10 cellular contexts compared by ENCODE assay signal in genomic region chr17:46943511-46944393, GRCh38. TPM values are rescaled to one million over a fixed set of nuclear protein-coding genes. Genes with fewer than 3 reads are reported as not detected.
A peak's percentile ranks its signal among the peaks of the same experiment; 100 is the strongest.
DNase-seq lines count a peak whose midpoint lies in the region; ATAC-seq, FAIRE-seq and TF ChIP-seq lines count a peak whose summit lies in the region.
"Had no signal": no experiment of that assay in that cellular context is flagged by ENCODE, and none has a peak within 500 bp of the region (broad histone marks: within the 10 kb centered on the region; RNA-seq: fewer than 3 reads in every experiment).

No MANE protein-coding gene starts in this region.

- BruUV-seq in K562 (replicated peaks; lab: Mats Ljungman, UMichigan) = no TSS peak

- H3K4me1 ChIP-seq in BLaER1 (peaks cover 45% of the 10 kb centered on the region), K562 (replicated peaks in 1 of 2; ENCODE audit: control insufficient read depth in 2 of 2, insufficient read depth in 2 of 2, low read length in 2 of 2) (peaks cover 11 to 12% of the 10 kb centered on the region in 2 experiments), mesodermal cell (ENCODE audit: control insufficient read depth, insufficient read depth, low read length, poor library complexity, severe bottlenecking) (peaks cover 28% of the 10 kb centered on the region)

- no peak overlapping the region for H3K4me3 ChIP-seq in BLaER1
- H3K4me3 ChIP-seq in K562 = no peak overlapping the region
- H3K4me3 ChIP-seq in mesodermal cell (ENCODE audit: extremely low read depth, insufficient read depth, low read length, poor library complexity, severe bottlenecking) = no peak overlapping the region
- H3K4me3 ChIP-seq: SK-N-MC had no signal

- H3K9ac ChIP-seq in BLaER1 (peak overlapping the region; percentile 6; the same call in 1 of the 2 replicates), K562 (ENCODE audit: insufficient read depth in 1 of 2, low read depth in 2 of 2, low read length in 2 of 2) (peak overlapping the region in 1 of 2 experiments; percentile 32; a peak in 2 of 4 replicates)

- peak overlapping the region; percentile 68 for H3K4me2 ChIP-seq in BLaER1
- H3K4me2 ChIP-seq in K562 (ENCODE audit: insufficient read depth, low read length) = no peak overlapping the region; the same call in 1 of the 2 replicates

- no peak for TF ChIP-seq EP300 in K562 (IDR thresholded peaks at IDR 0.05; ENCODE audit: low read length)

- no peak for TF ChIP-seq CTCF in K562 (IDR thresholded peaks at IDR 0.05 in 2 of 3, conservative IDR thresholded peaks at IDR 0.05 in 1 of 3; ENCODE audit: insufficient read depth in 2 of 3, low read depth in 1 of 3, low read length in 3 of 3)

- peak; percentile 54; the same call in 1 of the 2 replicates for TF ChIP-seq POLR2A in K562 (conservative IDR thresholded peaks at IDR 0.05)

- no peak overlapping the region for H2AFZ ChIP-seq in K562 (ENCODE audit: low read depth, low read length)

- H3K27me3 ChIP-seq in BLaER1 (no peaks in the 10 kb centered on the region), K562 (ENCODE audit: control insufficient read depth in 2 of 2, insufficient read depth in 2 of 2, low read length in 2 of 2) (peaks cover 0 to 8% of the 10 kb centered on the region in 2 experiments; a peak in 2 of 5 replicates)

- no peaks in the 10 kb centered on the region for H3K9me1 ChIP-seq in K562 (ENCODE audit: control insufficient read depth, insufficient read depth, low read length)

- H4K20me1 ChIP-seq in BLaER1 = peaks cover 43% of the 10 kb centered on the region
- H4K20me1 ChIP-seq in K562 (replicated peaks; ENCODE audit: control insufficient read depth, insufficient read depth, low read length) = peaks cover 33% of the 10 kb centered on the region

- DNase-seq in HS-27A (ENCODE audit: low read depth) = peak; percentile 41
- peak; percentile 28 to 48 (median 41) for DNase-seq in K562 (ENCODE audit: extremely low read depth in 1 of 4, low spot score in 3 of 4)
- no peak for DNase-seq in AML-193 (lab: John Stamatoyannopoulos, UW)
- DNase-seq in T1000 (lab: John Stamatoyannopoulos, UW) = no peak

- H3K36me3 ChIP-seq in BLaER1 = peaks cover 36% of the 10 kb centered on the region
- H3K36me3 ChIP-seq in K562 (ENCODE audit: control insufficient read depth, insufficient read depth, low read length) = peaks cover 24% of the 10 kb centered on the region
- peaks cover 33% of the 10 kb centered on the region for H3K36me3 ChIP-seq in mesodermal cell (ENCODE audit: control insufficient read depth, insufficient read depth, low read length)

- in situ Hi-C loops in K562 (cut with MboI) = no loop called here

- H3K79me2 ChIP-seq in K562 (ENCODE audit: control insufficient read depth, insufficient read depth, low read length) = no peaks in the 10 kb centered on the region

- 37% methylated on average over 19 of the region's 21 CpGs for WGBS in K562 (ENCODE audit: insufficient coverage, low coverage, missing lambda C conversion rate)
- WGBS in mesodermal cell (ENCODE audit: insufficient coverage in 2 of 2), 2 experiments = 53 to 54% methylated on average over 20 to 21 of the region's 21 CpGs

- CTCF ChIA-PET in K562 (lab: Yijun Ruan, JAX; ENCODE audit: low intra/inter-chr PET ratio) = interaction anchor here (2.6 kb wide), 1 partner anchor 672 kb away, joined by 11 read pairs; no protein-coding TSS in a partner anchor

- POLR2A ChIA-PET in K562 (lab: Yijun Ruan, JAX) = interaction anchor here (0.6 to 1.7 kb wide), 8 partner anchors 8 to 761 kb away, joined by 3 to 5 read pairs (median 3); no protein-coding TSS in a partner anchor

- peak; percentile 26 for FAIRE-seq in K562 (lab: Jason Lieb, UNC)

- no peaks in the 10 kb centered on the region for H3K9me3 ChIP-seq in BLaER1
- no peaks in the 10 kb centered on the region for H3K9me3 ChIP-seq in K562 (replicated peaks; ENCODE audit: control insufficient read depth, insufficient read depth, low read depth, low read length)
- no peaks in the 10 kb centered on the region for H3K9me3 ChIP-seq in mesodermal cell (ENCODE audit: control insufficient read depth, low read length)

- ATAC-seq in K562 (peak; percentile 6), GM18873 (IDR thresholded peaks at IDR 0.05; ENCODE audit: low FRiP score, unreplicated experiment) (no peak), GM18867 (IDR thresholded peaks at IDR 0.05; ENCODE audit: unreplicated experiment) (no peak)

- no peak for TF ChIP-seq RAD21 in K562 (CRISPR knock-in tag; conservative IDR thresholded peaks at IDR 0.05 in 1 of 2, IDR thresholded peaks at IDR 0.05 in 1 of 2)

- 0 out of 2 replicates have a peak overlapping the region, but pooled peaks have one; percentile 5 for H3K27ac ChIP-seq in BLaER1
- no peak overlapping the region for H3K27ac ChIP-seq in K562 (ENCODE audit: extremely low read depth, low read depth, low read length)
- H3K27ac ChIP-seq in mesodermal cell (ENCODE audit: low read depth, low read length, severe bottlenecking) = peak overlapping the region; percentile 78
- H3K27ac ChIP-seq: SK-N-MC had no signal

- intact Hi-C loops in K562 (cut with micrococcal nuclease) = loop anchor here (5.0 kb wide), 2 partner anchors 41 to 374 kb away; no protein-coding TSS in a partner anchor

TF ChIP-seq in K562, 482 proteins besides CTCF, POLR2A, EP300 and RAD21 (continues in another document):
- no peak for TF ChIP-seq ZNF174 (CRISPR knock-in tag; IDR thresholded peaks at IDR 0.05)
- no peak for TF ChIP-seq FOXA1 (IDR thresholded peaks at IDR 0.05; ENCODE audit: borderline replicate concordance)
- TF ChIP-seq ZNF24 (IDR thresholded peaks at IDR 0.05) = no peak
- TF ChIP-seq ZBTB12 (CRISPR knock-in tag; IDR thresholded peaks at IDR 0.05) = no peak
- peak; percentile 26 for TF ChIP-seq KDM5B (IDR thresholded peaks at IDR 0.05; ENCODE audit: insufficient replicate concordance, low read depth, low read length)
- TF ChIP-seq PPARD (CRISPR knock-in tag; IDR thresholded peaks at IDR 0.05) = no peak
- TF ChIP-seq E2F6 (IDR thresholded peaks at IDR 0.05; ENCODE audit: borderline replicate concordance in 1 of 2, extremely low read depth in 1 of 2, insufficient read depth in 1 of 2, insufficient read length in 1 of 2, low read depth in 1 of 2, low read length in 1 of 2, poor library complexity in 1 of 2, severe bottlenecking in 1 of 2) = no peak
- TF ChIP-seq ZC3H8 (IDR thresholded peaks at IDR 0.05) = no peak

RNA-seq across cellular contexts. Expression of gene GOSR2, which starts 20.8 kb away (rescaled TPM):
- 156 and 170 TPM in 2 replicates for total RNA-seq in K562 (2011; cell fraction: chromatin; rRNA removed; ENCODE audit: low replicate concordance)
- 93.8 and 102 TPM in 2 replicates for total RNA-seq in K562 (2011; cell fraction: nucleolus; rRNA removed)
- total RNA-seq in K562 (2011; cell fraction: nucleoplasm; rRNA removed) = 157 and 232 TPM in 2 replicates
- 32.7 and 38.5 TPM in 2 replicates for total RNA-seq in K562 (2014; rRNA removed)
- 41.0 and 41.1 TPM in 2 replicates for total RNA-seq in K562 (2014; rRNA removed; fragmentation: Illumina TruSeq; extraction: Trizol)
- 32.7 and 34.6 TPM in 2 replicates for total RNA-seq in K562 (2015; rRNA removed; fragmentation: Illumina TruSeq; extraction: Trizol)
- 48.6 and 54.3 TPM in 2 replicates for total RNA-seq in K562 (2021)
- polyA plus RNA-seq in K562 (2011; rRNA removed) = 95.3 and 96.3 TPM in 2 replicates
- 56.4 and 69.6 TPM in 2 replicates for polyA plus RNA-seq in K562 (2011; cell fraction: cytosol; rRNA removed)
- 83.6 and 116 TPM in 2 replicates for polyA plus RNA-seq in K562 (2011; cell fraction: nucleus; rRNA removed)
- polyA plus RNA-seq in K562 (2012) = 35.3 and 36.2 TPM in 2 replicates
- 41.0 and 43.9 TPM in 2 replicates for polyA plus RNA-seq in K562 (2014; fragmentation: Illumina TruSeq; extraction: Trizol)
- 10 to 100 TPM; 75.4 to 84.1 TPM for polyA plus RNA-seq in K562 (2014; fragmentation: Nextera tagmentation; extraction: Ambion mirVana)
- 45.2 and 48.9 TPM in 2 replicates for polyA plus RNA-seq in K562 (2014; rRNA removed)
- polyA minus RNA-seq in K562 (2011; rRNA and poly(A)+ RNA removed) = 87.7 and 94.0 TPM in 2 replicates
- polyA minus RNA-seq in K562 (2011; cell fraction: cytosol; rRNA and poly(A)+ RNA removed) = 21.9 and 32.0 TPM in 2 replicates
- 59.9 and 98.9 TPM in 2 replicates for polyA minus RNA-seq in K562 (2011; cell fraction: nucleus; rRNA and poly(A)+ RNA removed)
- 67.5 TPM for polyA plus RNA-seq in mesodermal cell (2013, experiment 1 of 2)
- 46.0 TPM for polyA plus RNA-seq in mesodermal cell (2013, experiment 2 of 2)

RNA-seq across cellular contexts. Expression of gene RPRML, which starts 35.3 kb away (rescaled TPM):
- total RNA-seq in K562 (2011; cell fraction: chromatin; rRNA removed; ENCODE audit: low replicate concordance) = not detected in 2 replicates
- total RNA-seq in K562 (2011; cell fraction: nucleolus; rRNA removed) = not detected in 2 replicates
- total RNA-seq in K562 (2011; cell fraction: nucleoplasm; rRNA removed) = not detected in 2 replicates
- total RNA-seq in K562 (2014; rRNA removed) (not detected in 2 replicates), K562 (2014; rRNA removed; fragmentation: Illumina TruSeq; extraction: Trizol) (not detected in 2 replicates), K562 (2015; rRNA removed; fragmentation: Illumina TruSeq; extraction: Trizol) (not detected in 2 replicates), K562 (2021) (0.16 TPM in 1 of 2 replicates, not detected in the other)
- polyA plus RNA-seq in K562 (2011; rRNA removed) (not detected in 2 replicates), K562 (2014; fragmentation: Illumina TruSeq; extraction: Trizol) (not detected in 2 replicates), K562 (2014; fragmentation: Nextera tagmentation; extraction: Ambion mirVana) (not detected), K562 (2014; rRNA removed) (0.20 TPM in 1 of 2 replicates, not detected in the other)
- polyA plus RNA-seq in K562 (2011; cell fraction: cytosol; rRNA removed) = 0.06 TPM in 1 of 2 replicates, not detected in the other
- polyA plus RNA-seq in K562 (2011; cell fraction: nucleus; rRNA removed) = not detected in 2 replicates
- not detected in 2 replicates for polyA plus RNA-seq in K562 (2012)
- not detected in 2 replicates for polyA minus RNA-seq in K562 (2011; rRNA and poly(A)+ RNA removed)
- not detected in 2 replicates for polyA minus RNA-seq in K562 (2011; cell fraction: cytosol; rRNA and poly(A)+ RNA removed)
- polyA minus RNA-seq in K562 (2011; cell fraction: nucleus; rRNA and poly(A)+ RNA removed) = not detected in 2 replicates
- 0.63 TPM for polyA plus RNA-seq in mesodermal cell (2013, experiment 1 of 2)
- polyA plus RNA-seq in mesodermal cell (2013, experiment 2 of 2) = 0.96 TPM
- total RNA-seq: glomerular endothelial cell had no signal

Comparison
In these comparisons a context has a peak if more than half of its experiments do, and no peak if none do; other contexts are left out.
1. DNase-seq: peak in HS-27A (single experiment) and K562 (4 of 4); none in AML-193 (0 of 2) and T1000 (single experiment).